ENCODE assay signal across 21 cellular contexts in genomic region chr6:53873922-53874321, GRCh38.
"Had no signal": no experiment of that assay in that cellular context is flagged by ENCODE, and none has a peak within 500 bp of the region (broad histone marks: within the 10 kb centered on the region; RNA-seq: fewer than 3 reads in every experiment).

No MANE protein-coding gene starts in this region.

- H3K4me1 ChIP-seq: gastroesophageal sphincter, psoas muscle, right lobe of liver, spleen had no signal

- H3K36me3 ChIP-seq: esophagus muscularis mucosa, gastroesophageal sphincter, neutrophil, right lobe of liver, spleen, tibial artery had no signal

- H3K9me3 ChIP-seq: gastroesophageal sphincter, neutrophil, right lobe of liver, tibial artery had no signal

- ATAC-seq: gastroesophageal sphincter; left ventricle myocardium superior; naive thymus-derived CD4-positive, alpha-beta T cell; psoas muscle; right lobe of liver; stimulated activated memory B cell treated with anti-CD40 and anti-IgM and Interleukin-4, amounts not matched to agents 10 μg/mL and 1 μg/mL and 100 μg/mL, for 72 hours had no signal

- H3K4me3 ChIP-seq: dorsolateral prefrontal cortex, esophagus muscularis mucosa, gastroesophageal sphincter, lung, psoas muscle, right lobe of liver, spleen, tibial artery had no signal

- DNase-seq: cortex of kidney; dorsolateral prefrontal cortex; effector memory CD4-positive, alpha-beta T cell; glutamatergic neuron; left ventricle myocardium superior; naive thymus-derived CD4-positive, alpha-beta T cell; psoas muscle; retina; right lobe of liver; spleen; stimulated activated CD4-positive, alpha-beta T cell treated with anti-CD3 and anti-CD28 coated beads, Interleukin-15, amount 100 ng/mL, for 24 hours; stimulated activated CD4-positive, alpha-beta T cell treated with anti-CD3 and anti-CD28 coated beads, Interleukin-1b, Interleukin-23, amount 100 ng/mL, for 48 hours; stimulated activated CD4-positive, alpha-beta T cell treated with anti-CD3 and anti-CD28 coated beads, Interleukin-4, amount 100 ng/mL, for 24 hours; tibial artery had no signal

- H3K4me3 Mint-ChIP-seq: naive thymus-derived CD4-positive, alpha-beta T cell; stimulated activated memory B cell treated with anti-CD40 and anti-IgM and Interleukin-4, amounts not matched to agents 10 μg/mL and 1 μg/mL and 100 μg/mL, for 72 hours; stimulated activated naive CD8-positive, alpha-beta T cell treated with anti-CD3 and anti-CD28 coated beads, Interleukin-15, Interleukin-2, amounts not matched to agents 100 ng/mL and 50 ng/mL, for 24 hours had no signal

- H3K27ac ChIP-seq: epithelial cell of prostate, esophagus muscularis mucosa, gastroesophageal sphincter, neutrophil, psoas muscle, right lobe of liver, spleen, tibial artery had no signal

- H3K27me3 Mint-ChIP-seq: naive thymus-derived CD4-positive, alpha-beta T cell; stimulated activated memory B cell treated with anti-CD40 and anti-IgM and Interleukin-4, amounts not matched to agents 10 μg/mL and 1 μg/mL and 100 μg/mL, for 72 hours; stimulated activated naive CD8-positive, alpha-beta T cell treated with anti-CD3 and anti-CD28 coated beads, Interleukin-15, Interleukin-2, amounts not matched to agents 100 ng/mL and 50 ng/mL, for 24 hours had no signal

- H3K9me3 Mint-ChIP-seq: stimulated activated memory B cell treated with anti-CD40 and anti-IgM and Interleukin-4, amounts not matched to agents 10 μg/mL and 1 μg/mL and 100 μg/mL, for 72 hours; stimulated activated naive CD8-positive, alpha-beta T cell treated with anti-CD3 and anti-CD28 coated beads, Interleukin-15, Interleukin-2, amounts not matched to agents 100 ng/mL and 50 ng/mL, for 24 hours had no signal

- H3K27me3 ChIP-seq: dorsolateral prefrontal cortex, esophagus muscularis mucosa, gastroesophageal sphincter, neutrophil, right lobe of liver, spleen, tibial artery had no signal

- H3K27ac Mint-ChIP-seq: naive thymus-derived CD4-positive, alpha-beta T cell; stimulated activated memory B cell treated with anti-CD40 and anti-IgM and Interleukin-4, amounts not matched to agents 10 μg/mL and 1 μg/mL and 100 μg/mL, for 72 hours; stimulated activated naive CD8-positive, alpha-beta T cell treated with anti-CD3 and anti-CD28 coated beads, Interleukin-15, Interleukin-2, amounts not matched to agents 100 ng/mL and 50 ng/mL, for 24 hours had no signal

- H3K4me1 Mint-ChIP-seq: naive thymus-derived CD4-positive, alpha-beta T cell had no signal
